In the genomic region with DNA sequence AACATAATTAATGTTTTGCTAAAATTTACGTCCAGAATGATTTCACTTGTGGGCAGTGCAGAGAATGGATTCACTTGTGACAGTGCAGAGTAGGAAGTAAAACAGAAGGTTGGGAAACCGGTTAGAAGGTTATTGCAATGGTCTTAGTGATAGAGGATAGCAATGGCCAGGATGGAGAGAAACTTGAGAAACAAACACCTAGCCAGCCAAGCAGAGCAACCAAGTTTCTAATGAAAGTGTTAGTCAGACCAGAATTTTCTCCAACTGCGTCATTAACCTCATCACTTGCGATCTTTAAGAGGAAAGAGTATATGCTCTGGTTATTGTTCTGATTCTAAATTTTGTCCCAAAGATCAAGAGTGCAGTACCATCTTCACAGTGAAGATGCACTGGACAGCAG, we compare ENCODE assay signal across 14 cellular contexts. TPM values are rescaled to one million over a fixed set of nuclear protein-coding genes. Genes with fewer than 3 reads are reported as not detected.
DNase-seq lines count a peak whose midpoint lies in the region; ATAC-seq and TF ChIP-seq lines count a peak whose summit lies in the region.
"Had no signal": no experiment of that assay in that cellular context is flagged by ENCODE, and none has a peak within 500 bp of the region (broad histone marks: within the 10 kb centered on the region; RNA-seq: fewer than 3 reads in every experiment).

No MANE protein-coding gene starts in this region.

- ATAC-seq in GM18505 (IDR thresholded peaks at IDR 0.05; ENCODE audit: unreplicated experiment) (peak; percentile 74), GM21390 (IDR thresholded peaks at IDR 0.05; ENCODE audit: unreplicated experiment) (peak; percentile 82), HG03060 (IDR thresholded peaks at IDR 0.05; ENCODE audit: low read depth, unreplicated experiment) (peak; percentile 41)

- no peaks in the 10 kb centered on the region for H3K27me3 ChIP-seq in OCI-LY1 (ENCODE audit: insufficient read depth, low read length)
- H3K27me3 ChIP-seq: right lobe of liver had no signal

- no peaks in the 10 kb centered on the region for H3K9me2 ChIP-seq in OCI-LY1 (ENCODE audit: low read depth, low read length)

- H3K9me3 ChIP-seq in OCI-LY1 (ENCODE audit: low read length): peaks cover 2% of the 10 kb centered on the region
- H3K9me3 ChIP-seq: right lobe of liver had no signal

- no peak overlapping the region for H3K9ac ChIP-seq in OCI-LY1 (ENCODE audit: low read length)

- peak overlapping the region; percentile 95 for H3K27ac ChIP-seq in OCI-LY1 (ENCODE audit: low read depth, low read length, poor library complexity, severe bottlenecking)
- H3K27ac ChIP-seq: right lobe of liver had no signal

- no peaks in the 10 kb centered on the region for H4K20me1 ChIP-seq in OCI-LY1 (ENCODE audit: insufficient read depth, low read length)

- no peak overlapping the region for H3K27ac Mint-ChIP-seq in activated naive CD8-positive, alpha-beta T cell treated with anti-CD3 and anti-CD28 coated beads for 36 hours
- H3K27ac Mint-ChIP-seq: activated naive CD8-positive, alpha-beta T cell had no signal

- H3K4me1 Mint-ChIP-seq in activated naive CD8-positive, alpha-beta T cell treated with anti-CD3 and anti-CD28 coated beads for 36 hours: peaks cover 3% of the 10 kb centered on the region
- H3K4me1 Mint-ChIP-seq: CD4-positive, CD25-positive, alpha-beta regulatory T cell had no signal

- no peak for TF ChIP-seq POLR2A in GM18505 (IDR thresholded peaks at IDR 0.05; ENCODE audit: borderline replicate concordance, extremely low read depth, insufficient read depth, insufficient read length)

- no peak overlapping the region for H3K4me2 ChIP-seq in OCI-LY1 (ENCODE audit: low read length)

- no peaks in the 10 kb centered on the region for H3K36me3 Mint-ChIP-seq in activated naive CD8-positive, alpha-beta T cell treated with anti-CD3 and anti-CD28 coated beads for 36 hours
- H3K36me3 Mint-ChIP-seq: activated naive CD8-positive, alpha-beta T cell; CD4-positive, CD25-positive, alpha-beta regulatory T cell had no signal

- H3K79me2 ChIP-seq in OCI-LY1 (ENCODE audit: insufficient read depth, low read length): no peaks in the 10 kb centered on the region

- peaks cover 27% of the 10 kb centered on the region for H3K27me3 Mint-ChIP-seq in activated naive CD8-positive, alpha-beta T cell treated with anti-CD3 and anti-CD28 coated beads for 36 hours

- no peak overlapping the region for H3K4me3 Mint-ChIP-seq in activated naive CD8-positive, alpha-beta T cell treated with anti-CD3 and anti-CD28 coated beads for 36 hours
- H3K4me3 Mint-ChIP-seq: activated naive CD8-positive, alpha-beta T cell; CD4-positive, CD25-positive, alpha-beta regulatory T cell had no signal

- H2AFZ ChIP-seq in OCI-LY1 (ENCODE audit: low read length): no peak overlapping the region

- H3K4me3 ChIP-seq in OCI-LY1 (ENCODE audit: low read depth, low read length, poor library complexity, severe bottlenecking): no peak overlapping the region
- H3K4me3 ChIP-seq: right lobe of liver had no signal

- no peaks in the 10 kb centered on the region for H3K36me3 ChIP-seq in OCI-LY1 (ENCODE audit: insufficient read depth, low read length)
- H3K36me3 ChIP-seq: right lobe of liver had no signal

- peaks cover 3% of the 10 kb centered on the region for H3K9me3 Mint-ChIP-seq in activated naive CD8-positive, alpha-beta T cell treated with anti-CD3 and anti-CD28 coated beads for 36 hours

- TF ChIP-seq CTCF in OCI-LY1 (IDR thresholded peaks at IDR 0.05; ENCODE audit: low read length): no peak

- H3F3A ChIP-seq in OCI-LY1 (ENCODE audit: insufficient read depth, low read length): no peaks in the 10 kb centered on the region

- no peak for DNase-seq in ecto neural progenitor cell (ENCODE audit: low spot score)
- DNase-seq in stimulated activated CD4-positive, alpha-beta T cell treated with anti-CD3 and anti-CD28 coated beads, Interleukin-4, amount 100 ng/mL, for 4 hours: no peak
- DNase-seq in activated naive CD8-positive, alpha-beta T cell treated with anti-CD3 and anti-CD28 coated beads for 36 hours: no peak
- no peak for DNase-seq in stimulated activated CD4-positive, alpha-beta T cell treated with anti-CD3 and anti-CD28 coated beads, Interleukin-1b, Interleukin-23, amount 100 ng/mL, for 48 hours
- DNase-seq: CD4-positive, CD25-positive, alpha-beta regulatory T cell; effector CD4-positive, alpha-beta T cell; NCI-H2081; right lobe of liver; Right ventricle myocardium superior had no signal

- H3K4me1 ChIP-seq in OCI-LY1 (ENCODE audit: insufficient read depth, low read length, severe bottlenecking): peaks cover 53% of the 10 kb centered on the region
- H3K4me1 ChIP-seq: right lobe of liver had no signal

RNA-seq across cellular contexts. Expression of a gene that starts 50.0 kb away (rescaled TPM):
- total RNA-seq in activated naive CD8-positive, alpha-beta T cell treated with anti-CD3 and anti-CD28 coated beads for 36 hours: under 1 TPM; 0.04 to 0.06 TPM
